ENCODE assay signal across 19 cellular contexts in the genomic region with DNA sequence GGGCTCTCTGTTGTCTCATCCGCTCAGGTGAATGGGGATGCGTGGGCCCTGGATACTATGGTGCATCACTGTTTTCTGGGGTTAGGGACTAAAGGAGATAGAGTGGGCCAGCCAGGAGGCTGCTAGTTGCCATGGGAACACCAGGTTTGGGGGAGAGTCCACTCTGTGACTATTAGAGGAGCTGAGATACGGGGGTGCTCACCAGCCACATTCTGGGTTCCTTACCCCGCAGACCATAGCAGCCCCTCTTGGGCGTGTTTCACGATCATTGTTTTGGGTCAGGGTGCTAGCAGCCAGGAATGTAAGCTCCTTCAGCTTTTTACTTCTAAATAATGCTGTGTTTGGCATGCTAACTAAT. TPM values are rescaled to one million over a fixed set of nuclear protein-coding genes. Genes with fewer than 3 reads are reported as not detected.
A peak's percentile ranks its signal among the peaks of the same experiment; 100 is the strongest.
DNase-seq lines count a peak whose midpoint lies in the region; ATAC-seq and TF ChIP-seq lines count a peak whose summit lies in the region.
"Had no signal": no experiment of that assay in that cellular context is flagged by ENCODE, and none has a peak within 500 bp of the region (broad histone marks: within the 10 kb centered on the region; RNA-seq: fewer than 3 reads in every experiment).

No MANE protein-coding gene starts in this region.

- peaks cover 30% of the 10 kb centered on the region for H3K9me3 Mint-ChIP-seq in nephron progenitor cell
- no peaks in the 10 kb centered on the region for H3K9me3 Mint-ChIP-seq in type B pancreatic cell
- H3K9me3 Mint-ChIP-seq: activated CD4-positive, alpha-beta memory T cell treated with anti-CD3 and anti-CD28 coated beads, Interleukin-2, amount 10 ng/mL, durations not matched to agents 7 days and 5 days; natural killer cell had no signal

- H3K4me3 ChIP-seq in epithelial cell of esophagus (ENCODE audit: low read length): peak overlapping the region; percentile 78

- H3K36me3 Mint-ChIP-seq in nephron progenitor cell (ENCODE audit: low read depth) (peaks cover 6% of the 10 kb centered on the region), type B pancreatic cell (peaks cover 4% of the 10 kb centered on the region)
- H3K36me3 Mint-ChIP-seq: natural killer cell had no signal

- H3K27me3 Mint-ChIP-seq in nephron progenitor cell (ENCODE audit: low read depth, poor library complexity) (peaks cover 2% of the 10 kb centered on the region), type B pancreatic cell (no peaks in the 10 kb centered on the region)
- H3K27me3 Mint-ChIP-seq: activated CD4-positive, alpha-beta memory T cell treated with anti-CD3 and anti-CD28 coated beads, Interleukin-2, amount 10 ng/mL, durations not matched to agents 7 days and 5 days had no signal

- H3K4me1 Mint-ChIP-seq in nephron progenitor cell (peaks cover 61% of the 10 kb centered on the region), type B pancreatic cell (ENCODE audit: unreplicated experiment) (peaks cover 12% of the 10 kb centered on the region)

- DNase-seq in activated T-cell treated with anti-CD3 and anti-CD28 coated beads, Interleukin-2, amount 50 U/mL, for 48 hours: peak; percentile 10
- DNase-seq in activated T-cell treated with anti-CD3 and anti-CD28 coated beads for 4 hours (no peak), epithelial cell of esophagus (ENCODE audit: low read depth) (no peak), nephron progenitor cell (no peak), type B pancreatic cell (ENCODE audit: extremely low spot score, unreplicated experiment) (peak; percentile 45), NCI-H2171 (lab: John Stamatoyannopoulos, UW) (no peak)
- DNase-seq: activated CD4-positive, alpha-beta memory T cell treated with anti-CD3 and anti-CD28 coated beads, Interleukin-2, amount 10 ng/mL, durations not matched to agents 7 days and 5 days; activated effector memory CD4-positive, alpha-beta T cell treated with Interleukin-2 at 50 U/mL for 16 hours; amniotic stem cell; CD4-positive, alpha-beta memory T cell; foreskin melanocyte; KG1; natural killer cell; NCI-H774; stimulated activated naive CD4-positive, alpha-beta T cell treated with Interleukin-2 at 50 U/mL for 16 hours; WERI-Rb-1 had no signal

- TF ChIP-seq CTCF in epithelial cell of esophagus (IDR thresholded peaks at IDR 0.05; ENCODE audit: insufficient read depth, low read depth, low read length, missing control alignments) (no peak), nephron progenitor cell (IDR thresholded peaks at IDR 0.05) (no peak), type B pancreatic cell (conservative IDR thresholded peaks at IDR 0.05) (no peak)

- H3K4me3 Mint-ChIP-seq in nephron progenitor cell: peak overlapping the region; percentile 65
- peak overlapping the region; percentile 70 for H3K4me3 Mint-ChIP-seq in type B pancreatic cell
- H3K4me3 Mint-ChIP-seq: activated CD4-positive, alpha-beta memory T cell treated with anti-CD3 and anti-CD28 coated beads, Interleukin-2, amount 10 ng/mL, durations not matched to agents 7 days and 5 days; CD4-positive, alpha-beta memory T cell; natural killer cell had no signal

- ATAC-seq in HG03457 (IDR thresholded peaks at IDR 0.05; ENCODE audit: unreplicated experiment) (no peak), GM21717 (IDR thresholded peaks at IDR 0.05; ENCODE audit: unreplicated experiment) (no peak)
- ATAC-seq: HCT116, natural killer cell had no signal

- H3K27ac Mint-ChIP-seq in nephron progenitor cell (no peak overlapping the region), type B pancreatic cell (no peak overlapping the region)
- H3K27ac Mint-ChIP-seq: activated CD4-positive, alpha-beta memory T cell treated with anti-CD3 and anti-CD28 coated beads, Interleukin-2, amount 10 ng/mL, durations not matched to agents 7 days and 5 days; natural killer cell had no signal

RNA-seq across cellular contexts. Expression of gene EFNB1, which starts 4.6 kb away (rescaled TPM):
- total RNA-seq in type B pancreatic cell (ENCODE audit: low replicate concordance): 35.9 and 63.7 TPM in 2 replicates

Comparison
In these comparisons a context has a peak if more than half of its experiments do, and no peak if none do; other contexts are left out.
1. DNase-seq: peak in activated T-cell treated with anti-CD3 and anti-CD28 coated beads, Interleukin-2, amount 50 U/mL, for 48 hours (2 of 2) and type B pancreatic cell (single experiment); none in activated T-cell treated with anti-CD3 and anti-CD28 coated beads for 4 hours (single experiment), epithelial cell of esophagus (single experiment), nephron progenitor cell (single experiment) and NCI-H2171 (single experiment).